In the genomic region with DNA sequence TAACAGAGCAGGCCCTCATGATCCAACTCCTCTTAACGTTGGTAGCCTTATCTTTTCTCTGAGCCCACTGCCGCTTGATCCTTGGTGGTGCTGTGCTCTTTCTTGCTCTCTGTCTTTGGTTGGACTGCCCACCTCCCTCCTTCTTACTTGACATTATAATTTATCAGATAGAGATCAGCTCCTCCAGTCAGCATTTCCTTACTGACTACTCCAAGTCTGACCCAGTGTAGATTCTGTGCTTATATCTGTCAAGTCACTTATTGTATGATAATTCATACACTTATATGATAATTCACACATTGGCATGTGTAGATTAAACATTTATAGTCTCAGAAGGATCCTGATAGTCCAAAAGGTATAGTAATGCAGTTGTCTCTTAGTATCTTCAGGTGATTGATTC, we compare ENCODE assay signal across 28 cellular contexts. TPM values are rescaled to one million over a fixed set of nuclear protein-coding genes. Genes with fewer than 3 reads are reported as not detected.
DNase-seq lines count a peak whose midpoint lies in the region; ATAC-seq and TF ChIP-seq lines count a peak whose summit lies in the region.
"Had no signal": no experiment of that assay in that cellular context is flagged by ENCODE, and none has a peak within 500 bp of the region (broad histone marks: within the 10 kb centered on the region; RNA-seq: fewer than 3 reads in every experiment).

No MANE protein-coding gene starts in this region.

- peak overlapping the region; percentile 31 for H3K4me2 ChIP-seq in SK-N-SH
- H3K4me2 ChIP-seq: GM23338, KMS-11, neural progenitor cell had no signal

- no peak overlapping the region for H3K4me3 ChIP-seq in SK-N-SH (ENCODE audit: low read depth in 2 of 2, low read length in 1 of 2)
- H3K4me3 ChIP-seq in CD8-positive, alpha-beta T cell (ENCODE audit: low read depth, low read length), result no peak overlapping the region
- no peak overlapping the region for H3K4me3 ChIP-seq in tibial nerve
- H3K4me3 ChIP-seq: GM23338, heart left ventricle, neural progenitor cell, spleen had no signal

- POLR2A ChIA-PET in SK-N-SH (lab: Yijun Ruan, JAX), result no interaction called here
- POLR2A ChIA-PET in CD8-positive, alpha-beta T cell (lab: Charles Lee), result no interaction called here

- TF ChIP-seq EP300 in SK-N-SH (IDR thresholded peaks at IDR 0.05; ENCODE audit: borderline replicate concordance in 1 of 2, low read depth in 1 of 2, low read length in 1 of 2) (no peak), tibial nerve (IDR thresholded peaks at IDR 0.05) (no peak)

- no peaks in the 10 kb centered on the region for H3K9me3 ChIP-seq in SK-N-SH
- no peaks in the 10 kb centered on the region for H3K9me3 ChIP-seq in CD8-positive, alpha-beta T cell (ENCODE audit: low read length)
- peaks cover 0 to 7% (median 2%) of the 10 kb centered on the region in 4 donors for H3K9me3 ChIP-seq in tibial nerve

- no peaks in the 10 kb centered on the region for H3K27me3 Mint-ChIP-seq in CD8-positive, alpha-beta T cell (ENCODE audit: low read depth)
- no peaks in the 10 kb centered on the region for H3K27me3 Mint-ChIP-seq in activated T-helper 2 cell treated with anti-CD3 and anti-CD28 coated beads, Interferon-gamma antibody, Interleukin-2, Interleukin-4, amounts not matched to agents 10 μg/mL and 5 μg/mL and 100 μg/mL, durations not matched to agents 14 hours and 24 hours and 36 hours (ENCODE audit: low read depth)
- no peaks in the 10 kb centered on the region for H3K27me3 Mint-ChIP-seq in nephron progenitor cell (ENCODE audit: low read depth, poor library complexity)
- no peaks in the 10 kb centered on the region for H3K27me3 Mint-ChIP-seq in activated CD8-positive, alpha-beta memory T cell treated with anti-CD3 and anti-CD28 coated beads, Interleukin-2, amount 10 ng/mL, durations not matched to agents 7 days and 5 days
- H3K27me3 Mint-ChIP-seq: activated B cell treated with CpG ODN at 0.5 μM for 24 hours; activated CD4-positive, alpha-beta memory T cell treated with anti-CD3 and anti-CD28 coated beads for 36 hours; CD4-positive, alpha-beta memory T cell; effector memory CD8-positive, alpha-beta T cell had no signal

- no peak overlapping the region for H2AFZ ChIP-seq in SK-N-SH (ENCODE audit: low read depth)
- H2AFZ ChIP-seq: GM23338, neural progenitor cell had no signal

- intact Hi-C loops in CD8-positive, alpha-beta T cell (cut with DNase I, micrococcal nuclease), result no loop called here
- intact Hi-C loops in activated T-helper 2 cell treated with anti-CD3 and anti-CD28 coated beads, Interferon-gamma antibody, Interleukin-2, Interleukin-4, amounts not matched to agents 10 μg/mL and 5 μg/mL and 100 μg/mL, durations not matched to agents 14 hours and 24 hours and 36 hours (cut with micrococcal nuclease), result no loop called here

- H3K9me2 ChIP-seq in SK-N-SH, result no peaks in the 10 kb centered on the region

- H3K9me3 Mint-ChIP-seq in CD8-positive, alpha-beta T cell, result peaks cover 3% of the 10 kb centered on the region
- H3K9me3 Mint-ChIP-seq in activated T-helper 2 cell treated with anti-CD3 and anti-CD28 coated beads, Interferon-gamma antibody, Interleukin-2, Interleukin-4, amounts not matched to agents 10 μg/mL and 5 μg/mL and 100 μg/mL, durations not matched to agents 14 hours and 24 hours and 36 hours, result peaks cover 6% of the 10 kb centered on the region
- peaks cover 23% of the 10 kb centered on the region for H3K9me3 Mint-ChIP-seq in nephron progenitor cell
- peaks cover 5% of the 10 kb centered on the region for H3K9me3 Mint-ChIP-seq in activated CD8-positive, alpha-beta memory T cell treated with anti-CD3 and anti-CD28 coated beads, Interleukin-2, amount 10 ng/mL, durations not matched to agents 7 days and 5 days (ENCODE audit: low read depth)
- H3K9me3 Mint-ChIP-seq: activated B cell treated with CpG ODN at 0.5 μM for 24 hours; effector memory CD8-positive, alpha-beta T cell; GM23338 had no signal

- peaks cover 87% of the 10 kb centered on the region for H3K79me2 ChIP-seq in SK-N-SH (ENCODE audit: insufficient read depth)

- no peak overlapping the region for H3K4me3 Mint-ChIP-seq in CD8-positive, alpha-beta T cell
- H3K4me3 Mint-ChIP-seq in activated T-helper 2 cell treated with anti-CD3 and anti-CD28 coated beads, Interferon-gamma antibody, Interleukin-2, Interleukin-4, amounts not matched to agents 10 μg/mL and 5 μg/mL and 100 μg/mL, durations not matched to agents 14 hours and 24 hours and 36 hours (ENCODE audit: low read depth), result no peak overlapping the region
- H3K4me3 Mint-ChIP-seq in nephron progenitor cell, result no peak overlapping the region
- no peak overlapping the region for H3K4me3 Mint-ChIP-seq in activated CD8-positive, alpha-beta memory T cell treated with anti-CD3 and anti-CD28 coated beads, Interleukin-2, amount 10 ng/mL, durations not matched to agents 7 days and 5 days
- H3K4me3 Mint-ChIP-seq: activated B cell treated with CpG ODN at 0.5 μM for 24 hours; activated CD4-positive, alpha-beta memory T cell treated with anti-CD3 and anti-CD28 coated beads for 36 hours; GM23338; neural progenitor cell had no signal

- TF ChIP-seq POLR2A in tibial nerve (IDR thresholded peaks at IDR 0.05), result no peak

- H3K4me1 ChIP-seq in SK-N-SH (ENCODE audit: control insufficient read depth in 1 of 2, insufficient read depth in 2 of 2, low read depth in 1 of 2, low read length in 1 of 2), result no peaks in the 10 kb centered on the region; a peak in 1 of 4 replicates
- peaks cover 23% of the 10 kb centered on the region for H3K4me1 ChIP-seq in CD8-positive, alpha-beta T cell (ENCODE audit: insufficient read depth, low read length)
- H3K4me1 ChIP-seq in tibial nerve, result peaks cover 0 to 8% (median 0%) of the 10 kb centered on the region in 4 donors
- H3K4me1 ChIP-seq: neural progenitor cell had no signal

- no peaks in the 10 kb centered on the region for H3K36me3 ChIP-seq in SK-N-SH (replicated peaks in 1 of 2; ENCODE audit: control insufficient read depth in 1 of 2, insufficient read depth in 2 of 2, low read length in 1 of 2)
- no peaks in the 10 kb centered on the region for H3K36me3 ChIP-seq in CD8-positive, alpha-beta T cell (ENCODE audit: insufficient read depth, low read length)
- peaks cover 0 to 6% (median 0%) of the 10 kb centered on the region in 3 donors for H3K36me3 ChIP-seq in tibial nerve
- H3K36me3 ChIP-seq: neural progenitor cell had no signal

- CTCF ChIA-PET in SK-N-SH (lab: Yijun Ruan, JAX), result no interaction called here
- CTCF ChIA-PET in CD8-positive, alpha-beta T cell (lab: Charles Lee), result no interaction called here
- CTCF ChIA-PET in activated CD8-positive, alpha-beta memory T cell treated with anti-CD3 and anti-CD28 coated beads, Interleukin-2, amount 10 ng/mL, durations not matched to agents 7 days and 5 days (lab: Charles Lee), result interaction anchor here (0.7 kb wide), 1 partner anchor 101 kb away, joined by 3 read pairs; no protein-coding TSS in a partner anchor

- no peaks in the 10 kb centered on the region for H3K27me3 ChIP-seq in SK-N-SH (ENCODE audit: insufficient read depth)
- H3K27me3 ChIP-seq in CD8-positive, alpha-beta T cell (ENCODE audit: insufficient read depth, low read length), result no peaks in the 10 kb centered on the region
- no peaks in the 10 kb centered on the region for H3K27me3 ChIP-seq in tibial nerve
- H3K27me3 ChIP-seq: heart left ventricle, neural progenitor cell, spleen had no signal

- peaks cover 32% of the 10 kb centered on the region for H4K20me1 ChIP-seq in SK-N-SH (ENCODE audit: insufficient read depth)

- 98% methylated on average over 2 of the region's 2 CpGs for WGBS in SK-N-SH (ENCODE audit: low lambda C conversion rate)
- WGBS in tibial nerve, 2 donors, result 80 to 92% methylated on average over 2 of the region's 2 CpGs

- TF ChIP-seq RAD21 in SK-N-SH (IDR thresholded peaks at IDR 0.05; ENCODE audit: low read length), result no peak

- peaks cover 23% of the 10 kb centered on the region for H3K36me3 Mint-ChIP-seq in CD8-positive, alpha-beta T cell
- H3K36me3 Mint-ChIP-seq in activated T-helper 2 cell treated with anti-CD3 and anti-CD28 coated beads, Interferon-gamma antibody, Interleukin-2, Interleukin-4, amounts not matched to agents 10 μg/mL and 5 μg/mL and 100 μg/mL, durations not matched to agents 14 hours and 24 hours and 36 hours (ENCODE audit: low read depth), result peaks cover 44% of the 10 kb centered on the region
- peaks cover 21% of the 10 kb centered on the region for H3K36me3 Mint-ChIP-seq in nephron progenitor cell (ENCODE audit: low read depth)
- H3K36me3 Mint-ChIP-seq in activated CD8-positive, alpha-beta memory T cell treated with anti-CD3 and anti-CD28 coated beads, Interleukin-2, amount 10 ng/mL, durations not matched to agents 7 days and 5 days, result peaks cover 46% of the 10 kb centered on the region

- peaks cover 13% of the 10 kb centered on the region for H3F3A ChIP-seq in SK-N-SH (replicated peaks; ENCODE audit: insufficient read depth)

- DNase-seq in SK-N-SH (no peak), nephron progenitor cell (no peak), tibial nerve (ENCODE audit: low spot score in 2 of 2) (no peak)
- no peak for DNase-seq in CD8-positive, alpha-beta T cell
- DNase-seq in activated T-helper 2 cell treated with anti-CD3 and anti-CD28 coated beads, Interferon-gamma antibody, Interleukin-2, Interleukin-4, amounts not matched to agents 10 μg/mL and 5 μg/mL and 100 μg/mL, durations not matched to agents 14 hours and 24 hours and 36 hours (ENCODE audit: low spot score), result no peak
- DNase-seq in activated CD8-positive, alpha-beta memory T cell treated with anti-CD3 and anti-CD28 coated beads, Interleukin-2, amount 10 ng/mL, durations not matched to agents 7 days and 5 days, result no peak
- DNase-seq: activated B cell treated with CpG ODN at 0.5 μM for 24 hours; activated CD4-positive, alpha-beta memory T cell treated with anti-CD3 and anti-CD28 coated beads for 36 hours; activated naive CD4-positive, alpha-beta T cell; activated T-cell treated with anti-CD3 and anti-CD28 coated beads for 4 hours; anterior cingulate cortex; CD4-positive, alpha-beta memory T cell; cortex of kidney; DMS 273 treated with DMSO at 0.1 percent for 48 hours; effector memory CD8-positive, alpha-beta T cell; heart left ventricle; NCI-H146; right cardiac atrium; spleen; stimulated activated CD4-positive, alpha-beta T cell treated with anti-CD3 and anti-CD28 coated beads, Interleukin-2, amount 100 ng/mL, for 48 hours; T-helper 9 cell had no signal

- ATAC-seq in SK-N-SH treated with all-trans-retinoic acid at 6 μM for 48 hours (no peak), GM18502 (IDR thresholded peaks at IDR 0.05; ENCODE audit: poor library complexity, unreplicated experiment) (no peak)
- ATAC-seq in CD8-positive, alpha-beta T cell, result no peak
- ATAC-seq in activated CD8-positive, alpha-beta memory T cell treated with anti-CD3 and anti-CD28 coated beads, Interleukin-2, amount 10 ng/mL, durations not matched to agents 7 days and 5 days, result no peak
- ATAC-seq: effector memory CD8-positive, alpha-beta T cell; GM23338; right cardiac atrium; Right ventricle myocardium inferior had no signal

- peak overlapping the region; percentile 15 for H3K27ac Mint-ChIP-seq in CD8-positive, alpha-beta T cell
- peak overlapping the region; percentile 15 for H3K27ac Mint-ChIP-seq in activated T-helper 2 cell treated with anti-CD3 and anti-CD28 coated beads, Interferon-gamma antibody, Interleukin-2, Interleukin-4, amounts not matched to agents 10 μg/mL and 5 μg/mL and 100 μg/mL, durations not matched to agents 14 hours and 24 hours and 36 hours
- peak overlapping the region; percentile 12 for H3K27ac Mint-ChIP-seq in nephron progenitor cell
- H3K27ac Mint-ChIP-seq in activated CD8-positive, alpha-beta memory T cell treated with anti-CD3 and anti-CD28 coated beads, Interleukin-2, amount 10 ng/mL, durations not matched to agents 7 days and 5 days, result no peak overlapping the region
- H3K27ac Mint-ChIP-seq: activated B cell treated with CpG ODN at 0.5 μM for 24 hours; activated CD4-positive, alpha-beta memory T cell treated with anti-CD3 and anti-CD28 coated beads for 36 hours; GM23338; neural progenitor cell had no signal

- H3K27ac ChIP-seq in SK-N-SH (ENCODE audit: low read depth in 2 of 2, low read length in 1 of 2) (peak overlapping the region in 1 of 2 experiments; percentile 45; a peak in 2 of 4 replicates), tibial nerve (no peak overlapping the region)
- H3K27ac ChIP-seq in CD8-positive, alpha-beta T cell (ENCODE audit: low read depth, low read length), result no peak overlapping the region
- H3K27ac ChIP-seq: 22Rv1, heart left ventricle, KMS-11, neural progenitor cell, spleen had no signal

- TF ChIP-seq CTCF in SK-N-SH (IDR thresholded peaks at IDR 0.05) (no peak), nephron progenitor cell (IDR thresholded peaks at IDR 0.05) (no peak), tibial nerve (IDR thresholded peaks at IDR 0.05) (no peak)
- TF ChIP-seq CTCF in CD8-positive, alpha-beta T cell (IDR thresholded peaks at IDR 0.05), result no peak

- H3K4me1 Mint-ChIP-seq in CD8-positive, alpha-beta T cell (ENCODE audit: low read depth), result peaks cover 57% of the 10 kb centered on the region
- H3K4me1 Mint-ChIP-seq in activated T-helper 2 cell treated with anti-CD3 and anti-CD28 coated beads, Interferon-gamma antibody, Interleukin-2, Interleukin-4, amounts not matched to agents 10 μg/mL and 5 μg/mL and 100 μg/mL, durations not matched to agents 14 hours and 24 hours and 36 hours (ENCODE audit: low read depth), result peaks cover 32% of the 10 kb centered on the region
- H3K4me1 Mint-ChIP-seq in nephron progenitor cell, result no peaks in the 10 kb centered on the region
- peaks cover 28% of the 10 kb centered on the region for H3K4me1 Mint-ChIP-seq in activated CD8-positive, alpha-beta memory T cell treated with anti-CD3 and anti-CD28 coated beads, Interleukin-2, amount 10 ng/mL, durations not matched to agents 7 days and 5 days
- H3K4me1 Mint-ChIP-seq: GM23338, neural progenitor cell had no signal

- no peak overlapping the region for H3K9ac ChIP-seq in SK-N-SH
- H3K9ac ChIP-seq: KMS-11, neural progenitor cell had no signal

RNA-seq across cellular contexts. Expression of a gene that starts 18.1 kb away (rescaled TPM):
- 47.6 and 55.4 TPM in 2 replicates for polyA plus RNA-seq in SK-N-SH (2012; rRNA removed)
- 62.0 and 65.9 TPM in 2 replicates for polyA plus RNA-seq in SK-N-SH (2012; cell fraction: cytosol; rRNA removed)
- polyA plus RNA-seq in SK-N-SH (2012; cell fraction: nucleus; rRNA removed), result 45.0 and 59.2 TPM in 2 replicates
- 10 to 100 TPM; 68.2 to 71.9 TPM for total RNA-seq in CD8-positive, alpha-beta T cell
- 92.0 TPM in 2 replicates for total RNA-seq in activated T-helper 2 cell treated with anti-CD3 and anti-CD28 coated beads, Interferon-gamma antibody, Interleukin-2, Interleukin-4, amounts not matched to agents 10 μg/mL and 5 μg/mL and 100 μg/mL, durations not matched to agents 14 hours and 24 hours and 36 hours
- 10 to 100 TPM; 51.5 to 60.7 TPM for total RNA-seq in activated CD8-positive, alpha-beta memory T cell treated with anti-CD3 and anti-CD28 coated beads, Interleukin-2, amount 10 ng/mL, durations not matched to agents 7 days and 5 days
- total RNA-seq in tibial nerve, result 100 to 1,000 TPM in 1 of 4 donors, 10 to 100 TPM in 3; 46.3 to 119 (median 67.4) TPM

RNA-seq across cellular contexts. Expression of a gene that starts 50.8 kb away (rescaled TPM):
- 62.0 and 78.4 TPM in 2 replicates for polyA plus RNA-seq in SK-N-SH (2012; rRNA removed)
- polyA plus RNA-seq in SK-N-SH (2012; cell fraction: cytosol; rRNA removed), result 25.1 and 33.3 TPM in 2 replicates
- polyA plus RNA-seq in SK-N-SH (2012; cell fraction: nucleus; rRNA removed), result 293 and 305 TPM in 2 replicates
- total RNA-seq in CD8-positive, alpha-beta T cell, result 10 to 100 TPM; 40.7 to 41.1 TPM
- 47.4 and 50.1 TPM in 2 replicates for total RNA-seq in activated T-helper 2 cell treated with anti-CD3 and anti-CD28 coated beads, Interferon-gamma antibody, Interleukin-2, Interleukin-4, amounts not matched to agents 10 μg/mL and 5 μg/mL and 100 μg/mL, durations not matched to agents 14 hours and 24 hours and 36 hours
- 10 to 100 TPM; 49.2 to 64.9 TPM for total RNA-seq in activated CD8-positive, alpha-beta memory T cell treated with anti-CD3 and anti-CD28 coated beads, Interleukin-2, amount 10 ng/mL, durations not matched to agents 7 days and 5 days
- 10 to 100 TPM; 17.9 to 51.3 (median 31.9) TPM for total RNA-seq in tibial nerve

RNA-seq across cellular contexts. Expression of a gene that starts 50.9 kb away (rescaled TPM):
- polyA plus RNA-seq in SK-N-SH (2012; rRNA removed), result 65.2 and 73.6 TPM in 2 replicates
- polyA plus RNA-seq in SK-N-SH (2012; cell fraction: cytosol; rRNA removed), result 16.3 and 21.7 TPM in 2 replicates
- 566 and 689 TPM in 2 replicates for polyA plus RNA-seq in SK-N-SH (2012; cell fraction: nucleus; rRNA removed)
- 10 to 100 TPM; 58.7 to 62.2 TPM for total RNA-seq in CD8-positive, alpha-beta T cell
- total RNA-seq in activated T-helper 2 cell treated with anti-CD3 and anti-CD28 coated beads, Interferon-gamma antibody, Interleukin-2, Interleukin-4, amounts not matched to agents 10 μg/mL and 5 μg/mL and 100 μg/mL, durations not matched to agents 14 hours and 24 hours and 36 hours, result 29.2 and 35.2 TPM in 2 replicates
- total RNA-seq in activated CD8-positive, alpha-beta memory T cell treated with anti-CD3 and anti-CD28 coated beads, Interleukin-2, amount 10 ng/mL, durations not matched to agents 7 days and 5 days, result 10 to 100 TPM; 21.9 to 30.6 TPM
- total RNA-seq in tibial nerve, result 10 to 100 TPM; 36.8 to 84.6 (median 62.3) TPM
